ENCODE assay signal across 8 cellular contexts in the genomic region with DNA sequence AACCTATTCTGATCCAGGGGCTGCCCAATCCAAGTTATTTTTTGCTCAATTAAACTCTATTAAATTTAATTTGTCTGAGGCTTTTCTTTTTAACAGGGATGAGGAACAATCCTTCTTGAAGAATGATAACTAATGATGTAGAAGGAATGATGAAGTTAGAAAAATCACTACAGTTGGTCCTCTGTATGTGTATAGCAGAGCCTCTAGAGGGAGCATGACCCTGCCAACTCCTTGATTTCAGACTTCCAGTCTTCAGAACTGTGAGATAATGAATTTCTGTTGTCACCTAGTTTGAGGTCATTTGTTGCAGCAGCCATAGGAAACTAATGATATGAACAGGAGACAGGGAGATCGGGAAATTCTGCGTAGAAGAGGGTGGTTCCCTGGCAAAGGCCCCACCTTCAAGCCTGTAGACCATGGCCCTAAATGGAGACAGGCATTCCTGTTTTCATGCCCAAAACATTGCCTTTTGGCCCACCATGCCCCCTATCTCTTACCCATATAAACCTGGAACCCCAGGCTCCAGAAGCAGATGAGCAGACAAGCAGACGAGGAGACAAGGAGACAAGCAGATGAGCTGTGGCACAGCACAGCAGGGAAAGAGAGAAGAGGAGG. TPM values are rescaled to one million over a fixed set of nuclear protein-coding genes. Genes with fewer than 3 reads are reported as not detected.
DNase-seq lines count a peak whose midpoint lies in the region; ATAC-seq and TF ChIP-seq lines count a peak whose summit lies in the region.

No MANE protein-coding gene starts in this region.

- intact Hi-C loops in CD4-positive, alpha-beta T cell (cut with DNase I, micrococcal nuclease) = loop anchor here (5.0 to 10.0 kb wide), 3 partner anchors 180 to 450 kb away; no protein-coding TSS in a partner anchor
- intact Hi-C loops in stomach (cut with DNase I; ENCODE audit: low total_unique reads) = no loop called here

- 58 to 82% (median 75%) methylated on average over 3 of the region's 3 CpGs for WGBS in stomach, 5 donors

- no peaks in the 10 kb centered on the region for H3K27me3 ChIP-seq in CD4-positive, alpha-beta T cell (ENCODE audit: control insufficient read depth, insufficient read depth, low read length)
- no peaks in the 10 kb centered on the region for H3K27me3 ChIP-seq in stomach

- H3K27ac ChIP-seq in CD4-positive, alpha-beta T cell (ENCODE audit: low read depth, low read length) = no peak overlapping the region
- H3K27ac ChIP-seq in stomach = no peak overlapping the region

- H3K27ac Mint-ChIP-seq in CD4-positive, alpha-beta T cell = no peak overlapping the region
- H3K27ac Mint-ChIP-seq in T-helper 17 cell = no peak overlapping the region

- no peaks in the 10 kb centered on the region for H3K36me3 Mint-ChIP-seq in CD4-positive, alpha-beta T cell (ENCODE audit: low read depth)
- H3K36me3 Mint-ChIP-seq in T-helper 17 cell (ENCODE audit: low read depth) = peaks cover 4% of the 10 kb centered on the region

- no peaks in the 10 kb centered on the region for H3K4me1 ChIP-seq in stomach

- no peak overlapping the region for H3K4me3 Mint-ChIP-seq in CD4-positive, alpha-beta T cell
- H3K4me3 Mint-ChIP-seq in T-helper 17 cell = no peak overlapping the region

- POLR2A ChIA-PET in CD4-positive, alpha-beta T cell (lab: Charles Lee) = no interaction called here

- no peak for DNase-seq in CD4-positive, alpha-beta T cell
- DNase-seq in T-helper 17 cell = no peak
- no peak for DNase-seq in left lobe of liver (ENCODE audit: low spot score)
- DNase-seq in stomach = no peak
- no peak for DNase-seq in activated CD4-positive, CD25-positive, alpha-beta regulatory T cell (lab: John Stamatoyannopoulos, UW)

- no peaks in the 10 kb centered on the region for H3K9me3 ChIP-seq in CD4-positive, alpha-beta T cell (ENCODE audit: control insufficient read depth, low read length)
- H3K9me3 ChIP-seq in T-helper 17 cell (ENCODE audit: control insufficient read depth, low read length, poor library complexity, severe bottlenecking) = no peaks in the 10 kb centered on the region
- H3K9me3 ChIP-seq in stomach = no peaks in the 10 kb centered on the region

- no peak for TF ChIP-seq EP300 in stomach (IDR thresholded peaks at IDR 0.05)

- H3K9me3 Mint-ChIP-seq in CD4-positive, alpha-beta T cell = no peaks in the 10 kb centered on the region

- H3K27me3 Mint-ChIP-seq in CD4-positive, alpha-beta T cell = no peaks in the 10 kb centered on the region
- H3K27me3 Mint-ChIP-seq in T-helper 17 cell = peaks cover 9% of the 10 kb centered on the region

- no peaks in the 10 kb centered on the region for H3K36me3 ChIP-seq in stomach

- H3K4me1 Mint-ChIP-seq in CD4-positive, alpha-beta T cell (ENCODE audit: low read depth) = no peaks in the 10 kb centered on the region
- H3K4me1 Mint-ChIP-seq in T-helper 17 cell = peaks cover 2% of the 10 kb centered on the region

- ATAC-seq in CD4-positive, alpha-beta T cell (ENCODE audit: poor library complexity) = peak; percentile 52
- ATAC-seq in GM21723 (IDR thresholded peaks at IDR 0.05; ENCODE audit: unreplicated experiment) (peak; percentile 63), T-helper 17 cell (peak; percentile 60), left lobe of liver (peak; percentile 42), GM18505 (IDR thresholded peaks at IDR 0.05; ENCODE audit: unreplicated experiment) (no peak), HG03196 (IDR thresholded peaks at IDR 0.05; ENCODE audit: unreplicated experiment) (no peak)

- peak; percentile 47 for TF ChIP-seq CTCF in CD4-positive, alpha-beta T cell (IDR thresholded peaks at IDR 0.05)
- TF ChIP-seq CTCF in stomach (IDR thresholded peaks at IDR 0.05) = peak in 1 of 7 experiments; percentile 20

- CTCF ChIA-PET in CD4-positive, alpha-beta T cell (lab: Charles Lee) = no interaction called here

- H3K4me3 ChIP-seq in stomach = no peak overlapping the region

- TF ChIP-seq POLR2A in stomach (IDR thresholded peaks at IDR 0.05) = no peak
- no peak for TF ChIP-seq POLR2A in GM18505 (IDR thresholded peaks at IDR 0.05; ENCODE audit: borderline replicate concordance, extremely low read depth, insufficient read depth, insufficient read length)

RNA-seq across cellular contexts. Expression of a gene that starts 7.7 kb away (rescaled TPM):
- 10 to 100 TPM in 1 of 2 experiments, 1 to 10 TPM in 1; 9.0 to 10.1 TPM for total RNA-seq in CD4-positive, alpha-beta T cell
- total RNA-seq in T-helper 17 cell = 10 to 100 TPM in 1 of 2 donors, 1 to 10 TPM in 1; 9.4 to 12.1 TPM
- total RNA-seq in left lobe of liver = 7.3 TPM
- 10 to 100 TPM in 4 of 5 donors, 1 to 10 TPM in 1; 8.4 to 51.3 (median 37.8) TPM for total RNA-seq in stomach
- 1 to 10 TPM; 2.6 to 3.5 (median 3.5) TPM for polyA plus RNA-seq in stomach

RNA-seq across cellular contexts. Expression of a gene that starts 55.1 kb away (rescaled TPM):
- total RNA-seq in CD4-positive, alpha-beta T cell = under 1 TPM in 1 of 2 experiments, not detected in 1; 0.05 TPM
- under 1 TPM in 1 of 2 donors, not detected in 1; 0.07 TPM for total RNA-seq in T-helper 17 cell
- 12.2 TPM for total RNA-seq in left lobe of liver
- total RNA-seq in stomach = 1 to 10 TPM in 4 of 5 donors, under 1 TPM in 1; under 0.01 to 8.4 (median 4.9) TPM
- 1 to 10 TPM; 1.9 to 9.0 (median 3.7) TPM for polyA plus RNA-seq in stomach

Comparison
In these comparisons a context has a peak if more than half of its experiments do, and no peak if none do; other contexts are left out.
1. ATAC-seq: peak in CD4-positive, alpha-beta T cell (single experiment), GM21723 (single experiment), T-helper 17 cell (single experiment) and left lobe of liver (single experiment); none in GM18505 (single experiment) and HG03196 (single experiment).